ENCODE assay signal across 8 cellular contexts in genomic region chr16:29227756-29228663, GRCh38.
DNase-seq lines count a peak whose midpoint lies in the region; ATAC-seq and TF ChIP-seq lines count a peak whose summit lies in the region.
"Not testable (repeated sequence)": the region's sequence is repeated elsewhere in the genome, so short reads cannot be mapped to it uniquely, and the experiment has no call there.

No MANE protein-coding gene starts in this region.

- DNase-seq in AML-193 (lab: John Stamatoyannopoulos, UW) (peak; percentile 17), NB4 (ENCODE audit: low read depth) (peak; percentile 72), SIG-M5 treated with dmso at 0.1 percent for 504 hours (lab: John Stamatoyannopoulos, UW; ENCODE audit: unreplicated experiment) (peak; percentile 26), activated T-cell treated with anti-CD3 and anti-CD28 coated beads for 4 hours (peak; percentile 9), epithelial cell of esophagus (ENCODE audit: low read depth) (peak; percentile 48), lung (ENCODE audit: low spot score) (peak; percentile 39)
- DNase-seq in stimulated activated CD4-positive, alpha-beta T cell treated with anti-CD3 and anti-CD28 coated beads, Interleukin-4, amount 100 ng/mL, for 1 hour = peak; percentile 49

- H3K4me3 ChIP-seq in NB4 (ENCODE audit: low read depth, low read length); epithelial cell of esophagus (ENCODE audit: low read length); lung: not testable (repeated sequence)

- not testable (repeated sequence) for H3K27me3 ChIP-seq in lung (ENCODE audit: control insufficient read depth, insufficient read depth)

- TF ChIP-seq CTCF in NB4 (IDR thresholded peaks at IDR 0.05; ENCODE audit: low read depth, low read length) (peak; percentile 46), epithelial cell of esophagus (IDR thresholded peaks at IDR 0.05; ENCODE audit: insufficient read depth, low read depth, low read length, missing control alignments) (peak; percentile 37), lung (IDR thresholded peaks at IDR 0.05; ENCODE audit: control extremely low read depth, extremely low read depth) (peak; percentile 18)

- TF ChIP-seq POLR2A in NB4 (IDR thresholded peaks at IDR 0.05; ENCODE audit: extremely low read depth, insufficient read length) = not testable (repeated sequence)

- not testable (repeated sequence) for H3K27ac ChIP-seq in lung (ENCODE audit: low read depth in 1 of 2, low read length in 1 of 2)

- 47 to 57% methylated on average over 19 to 20 of the region's 20 CpGs for WGBS in lung, 2 donors

- ATAC-seq in GM21619 (IDR thresholded peaks at IDR 0.05; ENCODE audit: unreplicated experiment) (peak; percentile 70), lung (ENCODE audit: insufficient read depth, low FRiP score) (peak; percentile 75)

- H3K9me3 ChIP-seq in lung (ENCODE audit: control insufficient read depth in 2 of 2, insufficient read depth in 1 of 2, low read length in 1 of 2) = not testable (repeated sequence)

- H3K4me1 ChIP-seq in lung (ENCODE audit: control insufficient read depth in 2 of 2, insufficient read depth in 2 of 2, low read length in 2 of 2) = not testable (repeated sequence)

- not testable (repeated sequence) for H3K36me3 ChIP-seq in lung (ENCODE audit: control insufficient read depth in 2 of 2, insufficient read depth in 2 of 2, low read length in 2 of 2)

Comparison
In these comparisons a context has a peak if more than half of its experiments do, and no peak if none do; other contexts are left out.
1. DNase-seq: peak in every context shown above with its lines; median percentile 72 in NB4; 49 in stimulated activated CD4-positive, alpha-beta T cell treated with anti-CD3 and anti-CD28 coated beads, Interleukin-4, amount 100 ng/mL, for 1 hour; 48 in epithelial cell of esophagus; 39 in lung; 26 in SIG-M5 treated with dmso at 0.1 percent for 504 hours; 17 in AML-193; 9 in activated T-cell treated with anti-CD3 and anti-CD28 coated beads for 4 hours.